In genomic region chr12:40825156-40825555, GRCh38 we compare ENCODE assay signal across 17 cellular contexts.
DNase-seq lines count a peak whose midpoint lies in the region; ATAC-seq and TF ChIP-seq lines count a peak whose summit lies in the region.
"Had no signal": no experiment of that assay in that cellular context is flagged by ENCODE, and none has a peak within 500 bp of the region (broad histone marks: within the 10 kb centered on the region; RNA-seq: fewer than 3 reads in every experiment).

No MANE protein-coding gene starts in this region.

- no peak for DNase-seq in SK-N-SH
- DNase-seq in iris pigment epithelial cell (ENCODE audit: low read depth): peak; percentile 1
- peak; percentile 7 for DNase-seq in retinal pigment epithelial cell (ENCODE audit: low read depth)
- no peak for DNase-seq in NCI-H2227 (lab: John Stamatoyannopoulos, UW; ENCODE audit: unreplicated experiment)
- no peak for DNase-seq in esophagus muscularis mucosa (ENCODE audit: extremely low spot score)
- no peak for DNase-seq in NCI-H2107 (lab: John Stamatoyannopoulos, UW)
- DNase-seq: Calu3; CD4-positive, alpha-beta memory T cell; COR-L47; DMS153; DND-41; H9; HFFc6 had no signal

- H3K9me3 ChIP-seq in SK-N-SH (no peaks in the 10 kb centered on the region), esophagus muscularis mucosa (no peaks in the 10 kb centered on the region)
- H3K9me3 ChIP-seq: A549 had no signal

- no peak overlapping the region for H3K4me3 ChIP-seq in SK-N-SH (ENCODE audit: low read depth in 2 of 2, low read length in 1 of 2)
- H3K4me3 ChIP-seq in retinal pigment epithelial cell (ENCODE audit: low read length): no peak overlapping the region
- no peak overlapping the region for H3K4me3 ChIP-seq in esophagus muscularis mucosa
- H3K4me3 ChIP-seq: A549, GM23338 had no signal

- H3K27me3 ChIP-seq in SK-N-SH (ENCODE audit: insufficient read depth): no peaks in the 10 kb centered on the region
- H3K27me3 ChIP-seq in esophagus muscularis mucosa: no peaks in the 10 kb centered on the region

- TF ChIP-seq POLR2A in esophagus muscularis mucosa (IDR thresholded peaks at IDR 0.05; ENCODE audit: low read depth): no peak

- POLR2A ChIA-PET in SK-N-SH (lab: Yijun Ruan, JAX): no interaction called here

- H3F3A ChIP-seq in SK-N-SH (replicated peaks; ENCODE audit: insufficient read depth): peaks cover 5% of the 10 kb centered on the region

- TF ChIP-seq CTCF in SK-N-SH (IDR thresholded peaks at IDR 0.05) (no peak), retinal pigment epithelial cell (conservative IDR thresholded peaks at IDR 0.05; ENCODE audit: low read depth, low read length) (no peak), esophagus muscularis mucosa (IDR thresholded peaks at IDR 0.05) (no peak)

- no peak for ATAC-seq in SK-N-SH treated with all-trans-retinoic acid at 6 μM for 48 hours
- ATAC-seq: A549, GM23338 had no signal

- H3K27ac ChIP-seq in SK-N-SH (ENCODE audit: low read depth in 2 of 2, low read length in 1 of 2) (no peak overlapping the region), esophagus muscularis mucosa (replicated peaks in 1 of 4) (no peak overlapping the region)
- H3K27ac ChIP-seq: 22Rv1, A549 had no signal

- TF ChIP-seq EP300 in SK-N-SH (IDR thresholded peaks at IDR 0.05; ENCODE audit: borderline replicate concordance in 1 of 2, low read depth in 1 of 2, low read length in 1 of 2) (no peak), esophagus muscularis mucosa (IDR thresholded peaks at IDR 0.05) (no peak)

- no peak overlapping the region for H3K9ac ChIP-seq in SK-N-SH

- no peaks in the 10 kb centered on the region for H4K20me1 ChIP-seq in SK-N-SH (ENCODE audit: insufficient read depth)

- H3K36me3 ChIP-seq in SK-N-SH (replicated peaks in 1 of 2; ENCODE audit: control insufficient read depth in 1 of 2, insufficient read depth in 2 of 2, low read length in 1 of 2): no peaks in the 10 kb centered on the region
- no peaks in the 10 kb centered on the region for H3K36me3 ChIP-seq in esophagus muscularis mucosa

- no peak for TF ChIP-seq RAD21 in SK-N-SH (IDR thresholded peaks at IDR 0.05; ENCODE audit: low read length)

- H3K4me2 ChIP-seq in SK-N-SH: no peak overlapping the region
- H3K4me2 ChIP-seq: A549, GM23338 had no signal

- intact Hi-C loops in esophagus muscularis mucosa (cut with DNase I): no loop called here

- no peak overlapping the region for H2AFZ ChIP-seq in SK-N-SH (ENCODE audit: low read depth)
- H2AFZ ChIP-seq: GM23338 had no signal

- H3K79me2 ChIP-seq in SK-N-SH (ENCODE audit: insufficient read depth): no peaks in the 10 kb centered on the region

- CTCF ChIA-PET in SK-N-SH (lab: Yijun Ruan, JAX): no interaction called here

- H3K4me1 ChIP-seq in SK-N-SH (ENCODE audit: control insufficient read depth in 1 of 2, insufficient read depth in 2 of 2, low read depth in 1 of 2, low read length in 1 of 2): no peaks in the 10 kb centered on the region
- peaks cover 0 to 23% (median 15%) of the 10 kb centered on the region in 4 donors for H3K4me1 ChIP-seq in esophagus muscularis mucosa

- H3K9me2 ChIP-seq in SK-N-SH: no peaks in the 10 kb centered on the region

TF ChIP-seq in SK-N-SH treated with all-trans-retinoic acid at 6 μM for 48 hours, 23 proteins besides CTCF, POLR2A, EP300 and RAD21:
- TF ChIP-seq SNAI2 (CRISPR knock-in tag; IDR thresholded peaks at IDR 0.05) (no peak), BACH2 (CRISPR knock-in tag; IDR thresholded peaks at IDR 0.05; ENCODE audit: borderline replicate concordance) (no peak), ISL1 (CRISPR knock-in tag; IDR thresholded peaks at IDR 0.05) (peak; percentile 96), CREB5 (CRISPR knock-in tag; IDR thresholded peaks at IDR 0.05; ENCODE audit: low read depth) (peak; percentile 62; the same call in 1 of the 2 replicates)

TF ChIP-seq in SK-N-SH, 30 proteins besides CTCF, POLR2A, EP300 and RAD21:
- no peak for TF ChIP-seq EZH2phosphoT487 (IDR thresholded peaks at IDR 0.05; ENCODE audit: borderline replicate concordance, low read depth)
- TF ChIP-seq GABPA (IDR thresholded peaks at IDR 0.05; ENCODE audit: low read depth): no peak
- no peak for TF ChIP-seq SIN3A (IDR thresholded peaks at IDR 0.05; ENCODE audit: borderline replicate concordance, low read depth, low read length)
- no peak for TF ChIP-seq REST (IDR thresholded peaks at IDR 0.05; ENCODE audit: low read depth, low read length)
- no peak for TF ChIP-seq RCOR1 (IDR thresholded peaks at IDR 0.05; ENCODE audit: low read length)
- no peak for TF ChIP-seq TCF12 (IDR thresholded peaks at IDR 0.05)
- TF ChIP-seq FOXM1 (IDR thresholded peaks at IDR 0.05; ENCODE audit: low read depth): no peak
- no peak for TF ChIP-seq YY1 (IDR thresholded peaks at IDR 0.05; ENCODE audit: low read depth)
- TF ChIP-seq USF1 (IDR thresholded peaks at IDR 0.05; ENCODE audit: borderline replicate concordance, low read depth): no peak
- TF ChIP-seq GATA2 (CRISPR knock-in tag; IDR thresholded peaks at IDR 0.05): no peak

Comparison
In these comparisons a context has a peak if more than half of its experiments do, and no peak if none do; other contexts are left out.
1. DNase-seq: peak in iris pigment epithelial cell (single experiment) and retinal pigment epithelial cell (single experiment); none in SK-N-SH (single experiment), NCI-H2227 (single experiment), esophagus muscularis mucosa (single experiment) and NCI-H2107 (single experiment).